In genomic region chr22:44408227-44409192, GRCh38 we compare ENCODE assay signal across 17 cellular contexts.
DNase-seq lines count a peak whose midpoint lies in the region; ATAC-seq and TF ChIP-seq lines count a peak whose summit lies in the region.
"Had no signal": no experiment of that assay in that cellular context is flagged by ENCODE, and none has a peak within 500 bp of the region (broad histone marks: within the 10 kb centered on the region; RNA-seq: fewer than 3 reads in every experiment).

No MANE protein-coding gene starts in this region.

- no peaks in the 10 kb centered on the region for H3K27me3 ChIP-seq in H7 (ENCODE audit: control insufficient read depth, insufficient read depth, low read length)
- H3K27me3 ChIP-seq in spleen (replicated peaks in 1 of 7): peaks cover 0 to 33% (median 0%) of the 10 kb centered on the region in 7 donors
- H3K27me3 ChIP-seq in MM.1S (replicated peaks; ENCODE audit: insufficient read depth, low read length): peaks cover 99% of the 10 kb centered on the region

- no peaks in the 10 kb centered on the region for H3K9me3 ChIP-seq in spleen
- H3K9me3 ChIP-seq in MM.1S (replicated peaks; ENCODE audit: insufficient read depth, low read length): no peaks in the 10 kb centered on the region
- H3K9me3 ChIP-seq: HAP-1 had no signal

- TF ChIP-seq POLR2A in spleen (IDR thresholded peaks at IDR 0.05): no peak

- H3K4me1 ChIP-seq in spleen: no peaks in the 10 kb centered on the region
- H3K4me1 ChIP-seq in MM.1S (ENCODE audit: low read length): no peaks in the 10 kb centered on the region
- H3K4me1 ChIP-seq: HAP-1 had no signal

- H3K4me3 Mint-ChIP-seq in brain: peak overlapping the region in 3 of 5 experiments; percentile 24 to 54 (median 26)
- no peak overlapping the region for H3K4me3 Mint-ChIP-seq in HFFc6

- H3K27ac Mint-ChIP-seq in brain: peak overlapping the region in 4 of 5 experiments; percentile 50 to 90 (median 62)
- no peak overlapping the region for H3K27ac Mint-ChIP-seq in HFFc6

- H3K27ac ChIP-seq in spleen (no peak overlapping the region), MM.1S (ENCODE audit: low read length) (no peak overlapping the region)
- H3K27ac ChIP-seq: C4-2B had no signal

- H3K36me3 ChIP-seq in H7 (replicated peaks; ENCODE audit: control insufficient read depth, insufficient read depth, low read length) (no peaks in the 10 kb centered on the region), spleen (no peaks in the 10 kb centered on the region), MM.1S (replicated peaks; ENCODE audit: insufficient read depth, low read length) (no peaks in the 10 kb centered on the region)
- H3K36me3 ChIP-seq: HAP-1 had no signal

- intact Hi-C loops in spleen (cut with DNase I; ENCODE audit: low total_unique reads): no loop called here

- TF ChIP-seq CTCF in brain (conservative IDR thresholded peaks at IDR 0.05): no peak
- no peak for TF ChIP-seq CTCF in spleen (IDR thresholded peaks at IDR 0.05 in 8 of 11, conservative IDR thresholded peaks at IDR 0.05 in 3 of 11)
- TF ChIP-seq CTCF in HFFc6 (IDR thresholded peaks at IDR 0.05): no peak
- no peak for TF ChIP-seq CTCF in MM.1S (IDR thresholded peaks at IDR 0.05; ENCODE audit: low read length)

- H3F3A ChIP-seq in MM.1S (ENCODE audit: insufficient read depth, low read length): no peaks in the 10 kb centered on the region

- no peaks in the 10 kb centered on the region for H3K9me2 ChIP-seq in MM.1S (replicated peaks; ENCODE audit: insufficient read depth, low read length)

- no peaks in the 10 kb centered on the region for H4K20me1 ChIP-seq in MM.1S (ENCODE audit: insufficient read depth, low read length)

- H2AFZ ChIP-seq in MM.1S (ENCODE audit: low read length): no peak overlapping the region

- H3K4me1 Mint-ChIP-seq in brain (peaks cover 62% of the 10 kb centered on the region), HFFc6 (ENCODE audit: low read depth) (no peaks in the 10 kb centered on the region)

- no peaks in the 10 kb centered on the region for H3K79me2 ChIP-seq in MM.1S (ENCODE audit: low read length)

- H3K4me3 ChIP-seq in H7 (ENCODE audit: insufficient read depth, low read depth, low read length) (no peak overlapping the region), spleen (no peak overlapping the region), MM.1S (ENCODE audit: low read length) (no peak overlapping the region)
- H3K4me3 ChIP-seq: HAP-1 had no signal

- peak; percentile 33 for DNase-seq in H7
- peak; percentile 72 for DNase-seq in mesenteric fat pad (ENCODE audit: low spot score)
- DNase-seq in spleen: peak; percentile 44
- no peak for DNase-seq in HFFc6
- DNase-seq in MM.1S: no peak
- DNase-seq: COR-L47, IMR-90, Kasumi-1, MV-4-11, NCI-H1930, NCI-H2171, NCI-H446, NCI-H748 treated with DMSO at 0.1 percent for 48 hours had no signal

- H3K36me3 Mint-ChIP-seq in brain: no peaks in the 10 kb centered on the region
- H3K36me3 Mint-ChIP-seq in HFFc6 (ENCODE audit: low read depth): no peaks in the 10 kb centered on the region

- H3K27me3 Mint-ChIP-seq in brain (peaks cover 2% of the 10 kb centered on the region), HFFc6 (ENCODE audit: insufficient read depth) (peaks cover 31% of the 10 kb centered on the region)

- 79 to 83% (median 83%) methylated on average over 24 to 25 of the region's 25 CpGs for WGBS in spleen, 5 donors

- no peak overlapping the region for H3K9ac ChIP-seq in MM.1S (ENCODE audit: low read length)

- no peak overlapping the region for H3K4me2 ChIP-seq in MM.1S (ENCODE audit: low read depth, low read length)

- H3K9me3 Mint-ChIP-seq in brain (no peaks in the 10 kb centered on the region), HFFc6 (no peaks in the 10 kb centered on the region)

- no peak for ATAC-seq in HG03354 (IDR thresholded peaks at IDR 0.05; ENCODE audit: poor library complexity, severe bottlenecking, unreplicated experiment)

Comparison
In these comparisons a context has a peak if more than half of its experiments do, and no peak if none do; other contexts are left out.
1. DNase-seq: peak in H7 (single experiment), mesenteric fat pad (single experiment) and spleen (single experiment); none in HFFc6 (single experiment) and MM.1S (single experiment).